In the genomic region with DNA sequence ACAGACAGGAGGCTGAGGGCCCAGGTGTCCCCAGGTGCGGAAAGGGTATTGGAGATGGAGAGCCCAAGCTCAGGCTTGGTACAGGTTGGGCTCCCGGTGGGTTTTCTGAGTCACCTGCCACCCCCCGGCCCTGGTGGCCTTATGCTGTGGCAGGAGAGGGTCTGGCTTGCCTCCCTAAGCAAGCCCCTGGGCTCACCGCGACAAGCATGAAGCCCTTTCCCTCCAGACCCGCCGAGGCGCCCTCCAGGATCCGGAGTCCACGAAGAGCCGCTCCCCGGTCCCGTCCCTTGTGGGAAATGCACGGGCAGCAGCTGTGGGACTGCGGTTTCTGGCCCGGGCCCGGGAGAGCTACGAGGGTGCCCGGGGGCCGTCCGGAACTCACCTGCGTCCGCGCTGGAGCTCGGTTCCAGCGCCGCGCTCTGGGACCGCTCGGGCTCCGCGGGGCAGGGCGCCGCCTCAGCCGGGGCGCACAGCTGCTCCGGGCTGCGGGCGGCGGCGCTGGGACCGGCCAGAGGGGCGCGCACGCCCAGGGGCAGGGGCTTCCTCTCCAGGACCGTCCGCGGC, we compare ENCODE assay signal across 8 cellular contexts. TPM values are rescaled to one million over a fixed set of nuclear protein-coding genes. Genes with fewer than 3 reads are reported as not detected.
DNase-seq lines count a peak whose midpoint lies in the region; ATAC-seq and TF ChIP-seq lines count a peak whose summit lies in the region.

No MANE protein-coding gene starts in this region.

- no peak overlapping the region for H3K27ac ChIP-seq in esophagus (ENCODE audit: low read depth in 2 of 2, low read length in 1 of 2)
- peak overlapping the region in 2 of 4 donors; percentile 83 to 84 for H3K27ac ChIP-seq in transverse colon

- H3K9me3 ChIP-seq in esophagus (ENCODE audit: control insufficient read depth in 2 of 2, insufficient read depth in 1 of 2, low read depth in 1 of 2, low read length in 1 of 2) = no peaks in the 10 kb centered on the region
- no peaks in the 10 kb centered on the region for H3K9me3 ChIP-seq in transverse colon

- in situ Hi-C loops in transverse colon (cut with MboI; ENCODE audit: low pct_ligation_motif_present in 1 of 4, low pct_unique_long_range_greater_than_20kb in 1 of 4, low sequenced_read_pairs in 3 of 4) = no loop called here

- intact Hi-C loops in Right ventricle myocardium inferior (cut with DNase I) = loop anchor here (10.0 kb wide), 1 partner anchor 285 kb away; no protein-coding TSS in a partner anchor
- intact Hi-C loops in left cardiac atrium (cut with DNase I) = loop anchor here in 1 of 2 donors (10.0 kb wide), 1 partner anchor 285 kb away; no protein-coding TSS in a partner anchor
- intact Hi-C loops in transverse colon (cut with DNase I; ENCODE audit: low total_unique reads) = loop anchor here (2.0 kb wide), 1 partner anchor 23 kb away; a partner anchor contains a TSS

- DNase-seq in Right ventricle myocardium inferior (ENCODE audit: missing footprints) (peak; percentile 47), left cardiac atrium (no peak), NB4 (ENCODE audit: low read depth) (peak; percentile 39), transverse colon (peak; percentile 14), EL (no peak)
- DNase-seq in stimulated activated CD4-positive, alpha-beta T cell treated with anti-CD3 and anti-CD28 coated beads, Interleukin-2, amount 100 ng/mL, for 24 hours = no peak

- peaks cover 0 to 4% of the 10 kb centered on the region in 2 donors for H3K36me3 ChIP-seq in esophagus (ENCODE audit: control insufficient read depth in 2 of 2, insufficient read depth in 2 of 2, low read length in 1 of 2)
- H3K36me3 ChIP-seq in transverse colon = no peaks in the 10 kb centered on the region

- no peak for TF ChIP-seq EP300 in transverse colon (IDR thresholded peaks at IDR 0.05; ENCODE audit: low read depth)

- no peak for ATAC-seq in Right ventricle myocardium inferior
- ATAC-seq in left cardiac atrium = no peak
- ATAC-seq in GM18873 (IDR thresholded peaks at IDR 0.05; ENCODE audit: low FRiP score, unreplicated experiment) = no peak

- TF ChIP-seq POLR2A in NB4 (IDR thresholded peaks at IDR 0.05; ENCODE audit: extremely low read depth, insufficient read length) (no peak), transverse colon (IDR thresholded peaks at IDR 0.05) (no peak)

- no peaks in the 10 kb centered on the region for H3K27me3 ChIP-seq in esophagus (ENCODE audit: control insufficient read depth in 1 of 2, insufficient read depth in 2 of 2, low read length in 2 of 2)
- peaks cover 14% of the 10 kb centered on the region for H3K27me3 ChIP-seq in transverse colon

- H3K4me1 ChIP-seq in esophagus (ENCODE audit: control insufficient read depth in 2 of 2, insufficient read depth in 2 of 2, low read length in 1 of 2) (peaks cover 3 to 21% of the 10 kb centered on the region in 2 donors), transverse colon (peaks cover 4 to 26% (median 23%) of the 10 kb centered on the region in 4 donors)

- no peak for TF ChIP-seq CTCF in NB4 (IDR thresholded peaks at IDR 0.05; ENCODE audit: low read depth, low read length)
- TF ChIP-seq CTCF in transverse colon (IDR thresholded peaks at IDR 0.05) = no peak

- H3K4me3 ChIP-seq in NB4 (ENCODE audit: low read depth, low read length) (peak overlapping the region; percentile 72), esophagus (ENCODE audit: low read depth in 1 of 2, low read length in 2 of 2) (peak overlapping the region; percentile 49 to 60), transverse colon (peak overlapping the region in 3 of 4 donors; percentile 42 to 57 (median 49))

- 5 to 7% methylated on average over 45 to 48 of the region's 48 CpGs for WGBS in esophagus, 2 donors
- 2% methylated on average over 40 of the region's 48 CpGs; no CpG with 5 or more reads in 1 of the 2 donors for WGBS in transverse colon (ENCODE audit: low coverage in 1 of 2), 2 donors

RNA-seq across cellular contexts. Expression of a gene that starts 0.8 kb away (rescaled TPM):
- total RNA-seq in Right ventricle myocardium inferior (0.22 TPM), left cardiac atrium (under 1 TPM; 0.39 to 0.44 TPM), transverse colon (10 to 100 TPM in 1 of 4 donors, 1 to 10 TPM in 2, under 1 TPM in 1; 0.37 to 37.2 (median 3.3) TPM)
- polyA plus RNA-seq in esophagus = 1 to 10 TPM; 7.5 to 9.0 TPM

RNA-seq across cellular contexts. Expression of a gene that starts 7.7 kb away (rescaled TPM):
- 13.6 TPM for total RNA-seq in Right ventricle myocardium inferior
- total RNA-seq in left cardiac atrium = 10 to 100 TPM; 13.5 to 14.0 TPM
- polyA plus RNA-seq in esophagus = 1 to 10 TPM; 2.9 to 3.8 TPM
- total RNA-seq in transverse colon = 10 to 100 TPM in 2 of 4 donors, 1 to 10 TPM in 2; 6.4 to 28.8 (median 11.7) TPM

RNA-seq across cellular contexts. Expression of a gene that starts 15.7 kb away (rescaled TPM):
- total RNA-seq in Right ventricle myocardium inferior (2.7 TPM), left cardiac atrium (1 to 10 TPM in 1 of 2 donors, under 1 TPM in 1; 0.60 to 2.2 TPM), transverse colon (10 to 100 TPM in 3 of 4 donors, 1 to 10 TPM in 1; 3.6 to 17.1 (median 14.1) TPM)
- polyA plus RNA-seq in esophagus = 1 to 10 TPM; 1.5 to 1.6 TPM

RNA-seq across cellular contexts. Expression of a gene that starts 17.2 kb away (rescaled TPM):
- 20.4 TPM for total RNA-seq in Right ventricle myocardium inferior
- 10 to 100 TPM; 21.9 to 28.8 TPM for total RNA-seq in left cardiac atrium
- 10 to 100 TPM; 28.5 to 42.3 TPM for polyA plus RNA-seq in esophagus
- 100 to 1,000 TPM in 1 of 4 donors, 10 to 100 TPM in 3; 56.5 to 106 (median 70.0) TPM for total RNA-seq in transverse colon

RNA-seq across cellular contexts. Expression of a gene that starts 23.6 kb away (rescaled TPM):
- total RNA-seq in Right ventricle myocardium inferior (69.0 TPM), left cardiac atrium (10 to 100 TPM; 75.4 to 87.3 TPM), transverse colon (100 to 1,000 TPM in 2 of 4 donors, 10 to 100 TPM in 2; 58.0 to 972 (median 274) TPM)
- polyA plus RNA-seq in esophagus = 10 to 100 TPM; 33.1 to 44.3 TPM

Comparison
In these comparisons a context has a peak if more than half of its experiments do, and no peak if none do; other contexts are left out.
1. DNase-seq: peak in Right ventricle myocardium inferior (single experiment), NB4 (single experiment) and transverse colon (single experiment); none in left cardiac atrium (single experiment), EL (single experiment) and stimulated activated CD4-positive, alpha-beta T cell treated with anti-CD3 and anti-CD28 coated beads, Interleukin-2, amount 100 ng/mL, for 24 hours (0 of 2).
2. Peak in every context shown above with its lines, with median percentiles within 50 percentile points of each other: H3K4me3 ChIP-seq.